13 cellular contexts compared by ENCODE assay signal in genomic region chr3:140440446-140440845, GRCh38.
"Had no signal": no experiment of that assay in that cellular context is flagged by ENCODE, and none has a peak within 500 bp of the region (broad histone marks: within the 10 kb centered on the region; RNA-seq: fewer than 3 reads in every experiment).

No MANE protein-coding gene starts in this region.

- H3K36me3 ChIP-seq: esophagus muscularis mucosa, upper lobe of left lung had no signal

- H3K27ac ChIP-seq: esophagus muscularis mucosa, upper lobe of left lung had no signal

- ATAC-seq: left ventricle myocardium superior had no signal

- DNase-seq: activated B cell treated with CpG ODN at 0.5 μM for 24 hours; activated CD4-positive, alpha-beta T cell treated with anti-CD3 and anti-CD28 coated beads, Interleukin-2, amount 10 ng/mL, durations not matched to agents 24 days and 14 days; activated naive CD4-positive, alpha-beta T cell; caudate nucleus; cortex of kidney; effector memory CD4-positive, alpha-beta T cell; head of caudate nucleus; left ventricle myocardium superior; stimulated activated CD4-positive, alpha-beta T cell treated with anti-CD3 and anti-CD28 coated beads, Interleukin-4, amount 100 ng/mL, for 1 hour; stimulated activated CD8-positive, alpha-beta memory T cell treated with anti-CD3 and anti-CD28 coated beads, Interleukin-4, amount 100 ng/mL, for 48 hours; T-helper 1 cell had no signal

- H3K27me3 ChIP-seq: esophagus muscularis mucosa, upper lobe of left lung had no signal

- H3K4me1 ChIP-seq: esophagus muscularis mucosa, upper lobe of left lung had no signal

- H3K9me3 ChIP-seq: esophagus muscularis mucosa, upper lobe of left lung had no signal

- H3K4me3 ChIP-seq: esophagus muscularis mucosa, upper lobe of left lung had no signal
